13 cellular contexts compared by ENCODE assay signal in genomic region chr19:40692212-40692551, GRCh38. TPM values are rescaled to one million over a fixed set of nuclear protein-coding genes. Genes with fewer than 3 reads are reported as not detected.
DNase-seq lines count a peak whose midpoint lies in the region; ATAC-seq and TF ChIP-seq lines count a peak whose summit lies in the region.
"Had no signal": no experiment of that assay in that cellular context is flagged by ENCODE, and none has a peak within 500 bp of the region (broad histone marks: within the 10 kb centered on the region; RNA-seq: fewer than 3 reads in every experiment).

No MANE protein-coding gene starts in this region.

- intact Hi-C loops in activated T-helper 1 cell treated with anti-CD3 and anti-CD28 coated beads, Interleukin-12 subunit alpha, Interleukin-12 subunit beta, Interleukin-2, Interleukin-4 antibody, amounts not matched to agents 30 ng/mL and 10 ng/mL and 1 ng/mL, durations not matched to agents 14 hours and 24 hours and 36 hours (cut with micrococcal nuclease) = no loop called here
- intact Hi-C loops in transverse colon (cut with DNase I; ENCODE audit: low total_unique reads) = no loop called here

- H2BK120ac ChIP-seq in mesendoderm (ENCODE audit: low read depth, low read length) = no peak overlapping the region

- in situ Hi-C loops in transverse colon (cut with MboI; ENCODE audit: low pct_ligation_motif_present in 1 of 4, low pct_unique_long_range_greater_than_20kb in 1 of 4, low sequenced_read_pairs in 3 of 4) = no loop called here
- in situ Hi-C loops in brain microvascular endothelial cell (cut with HindIII; ENCODE audit: low pct_ligation_motif_present, low sequenced_read_pairs) = no loop called here

- no peaks in the 10 kb centered on the region for H3K27me3 Mint-ChIP-seq in activated T-cell treated with anti-CD3 and anti-CD28 coated beads, Interleukin-2, amount 50 U/mL, for 72 hours (ENCODE audit: low read depth)
- no peaks in the 10 kb centered on the region for H3K27me3 Mint-ChIP-seq in activated T-cell treated with anti-CD3 and anti-CD28 coated beads, Interleukin-2, amount 50 U/mL, for 4 hours (ENCODE audit: low read depth)
- H3K27me3 Mint-ChIP-seq in activated T-helper 1 cell treated with anti-CD3 and anti-CD28 coated beads, Interleukin-12 subunit alpha, Interleukin-12 subunit beta, Interleukin-2, Interleukin-4 antibody, amounts not matched to agents 30 ng/mL and 10 ng/mL and 1 ng/mL, durations not matched to agents 14 hours and 24 hours and 36 hours (ENCODE audit: insufficient read depth) = no peaks in the 10 kb centered on the region

- TF ChIP-seq EP300 in transverse colon (IDR thresholded peaks at IDR 0.05; ENCODE audit: low read depth) = no peak

- H2BK15ac ChIP-seq in mesendoderm (replicated peaks; ENCODE audit: low read depth) = no peak overlapping the region

- H3K9me3 Mint-ChIP-seq in activated T-cell treated with anti-CD3 and anti-CD28 coated beads, Interleukin-2, amount 50 U/mL, for 72 hours = no peaks in the 10 kb centered on the region
- no peaks in the 10 kb centered on the region for H3K9me3 Mint-ChIP-seq in activated T-cell treated with anti-CD3 and anti-CD28 coated beads, Interleukin-2, amount 50 U/mL, for 4 hours
- no peaks in the 10 kb centered on the region for H3K9me3 Mint-ChIP-seq in activated T-helper 1 cell treated with anti-CD3 and anti-CD28 coated beads, Interleukin-12 subunit alpha, Interleukin-12 subunit beta, Interleukin-2, Interleukin-4 antibody, amounts not matched to agents 30 ng/mL and 10 ng/mL and 1 ng/mL, durations not matched to agents 14 hours and 24 hours and 36 hours

- H3K9ac ChIP-seq in mesendoderm (ENCODE audit: low read length) = no peak overlapping the region

- TF ChIP-seq CTCF in transverse colon (IDR thresholded peaks at IDR 0.05) (no peak), brain microvascular endothelial cell (IDR thresholded peaks at IDR 0.05; ENCODE audit: low read depth, low read length, missing control alignments) (no peak)

- H3K27me3 ChIP-seq in mesendoderm (ENCODE audit: insufficient read depth, low read length, poor library complexity) (no peaks in the 10 kb centered on the region), transverse colon (no peaks in the 10 kb centered on the region), brain microvascular endothelial cell (replicated peaks) (no peaks in the 10 kb centered on the region)

- H3K79me1 ChIP-seq in mesendoderm (ENCODE audit: low read length) = peaks cover 18% of the 10 kb centered on the region

- peak overlapping the region; percentile 45 for H3K23ac ChIP-seq in mesendoderm (ENCODE audit: low read length)

- H2BK5ac ChIP-seq in mesendoderm (ENCODE audit: low read length) = no peak overlapping the region

- DNase-seq in activated T-cell treated with anti-CD3 and anti-CD28 coated beads, Interleukin-2, amount 50 U/mL, for 72 hours = no peak
- no peak for DNase-seq in activated T-cell treated with anti-CD3 and anti-CD28 coated beads, Interleukin-2, amount 50 U/mL, for 4 hours
- no peak for DNase-seq in activated T-helper 1 cell treated with anti-CD3 and anti-CD28 coated beads, Interleukin-12 subunit alpha, Interleukin-12 subunit beta, Interleukin-2, Interleukin-4 antibody, amounts not matched to agents 30 ng/mL and 10 ng/mL and 1 ng/mL, durations not matched to agents 14 hours and 24 hours and 36 hours (ENCODE audit: low spot score)
- DNase-seq in mesendoderm (no peak), transverse colon (no peak), brain microvascular endothelial cell (no peak)
- DNase-seq: amniotic stem cell; MM.1S; NCI-H2081; stimulated activated CD4-positive, alpha-beta T cell treated with anti-CD3 and anti-CD28 coated beads, Interleukin-1b, Interleukin-23, amount 100 ng/mL, for 48 hours had no signal

- H3K4me3 ChIP-seq in mesendoderm (ENCODE audit: low read length) (no peak overlapping the region), transverse colon (no peak overlapping the region), brain microvascular endothelial cell (ENCODE audit: low read depth, low read length) (no peak overlapping the region)

- peak overlapping the region; percentile 22 for H3K56ac ChIP-seq in mesendoderm (ENCODE audit: low read length)

- no peaks in the 10 kb centered on the region for H3K4me1 Mint-ChIP-seq in activated T-cell treated with anti-CD3 and anti-CD28 coated beads, Interleukin-2, amount 50 U/mL, for 72 hours (ENCODE audit: low read depth)
- peaks cover 4% of the 10 kb centered on the region for H3K4me1 Mint-ChIP-seq in activated T-cell treated with anti-CD3 and anti-CD28 coated beads, Interleukin-2, amount 50 U/mL, for 4 hours (ENCODE audit: low read depth)
- H3K4me1 Mint-ChIP-seq in activated T-helper 1 cell treated with anti-CD3 and anti-CD28 coated beads, Interleukin-12 subunit alpha, Interleukin-12 subunit beta, Interleukin-2, Interleukin-4 antibody, amounts not matched to agents 30 ng/mL and 10 ng/mL and 1 ng/mL, durations not matched to agents 14 hours and 24 hours and 36 hours (ENCODE audit: low read depth) = no peaks in the 10 kb centered on the region

- H3K4me3 Mint-ChIP-seq in activated T-cell treated with anti-CD3 and anti-CD28 coated beads, Interleukin-2, amount 50 U/mL, for 72 hours = peak overlapping the region; percentile 8 to 13
- H3K4me3 Mint-ChIP-seq in activated T-cell treated with anti-CD3 and anti-CD28 coated beads, Interleukin-2, amount 50 U/mL, for 4 hours = no peak overlapping the region
- H3K4me3 Mint-ChIP-seq in activated T-helper 1 cell treated with anti-CD3 and anti-CD28 coated beads, Interleukin-12 subunit alpha, Interleukin-12 subunit beta, Interleukin-2, Interleukin-4 antibody, amounts not matched to agents 30 ng/mL and 10 ng/mL and 1 ng/mL, durations not matched to agents 14 hours and 24 hours and 36 hours = no peak overlapping the region

- H3K4ac ChIP-seq in mesendoderm (ENCODE audit: low read depth, low read length) = no peak overlapping the region

- no peak overlapping the region for H3K4me2 ChIP-seq in mesendoderm (ENCODE audit: low read length)

- no peak overlapping the region for H2AK5ac ChIP-seq in mesendoderm (ENCODE audit: low read length)

- H4K5ac ChIP-seq in mesendoderm (ENCODE audit: low read length) = no peak overlapping the region

- H3K27ac ChIP-seq in mesendoderm (ENCODE audit: low read depth, low read length) (no peak overlapping the region), transverse colon (peak overlapping the region in 3 of 4 donors; percentile 81 to 86 (median 85)), brain microvascular endothelial cell (no peak overlapping the region)

- WGBS in mesendoderm (ENCODE audit: extremely low coverage, insufficient coverage, low lambda C conversion rate) = no CpG with 5 or more reads among the region's 14 CpGs
- WGBS in transverse colon (ENCODE audit: low coverage in 1 of 2), 2 donors = 89% methylated on average over 10 of the region's 14 CpGs; no CpG with 5 or more reads in 1 of the 2 donors

- no peaks in the 10 kb centered on the region for H3K9me3 ChIP-seq in transverse colon

- H3K27ac Mint-ChIP-seq in activated T-cell treated with anti-CD3 and anti-CD28 coated beads, Interleukin-2, amount 50 U/mL, for 72 hours = no peak overlapping the region
- peak overlapping the region; percentile 63 for H3K27ac Mint-ChIP-seq in activated T-helper 1 cell treated with anti-CD3 and anti-CD28 coated beads, Interleukin-12 subunit alpha, Interleukin-12 subunit beta, Interleukin-2, Interleukin-4 antibody, amounts not matched to agents 30 ng/mL and 10 ng/mL and 1 ng/mL, durations not matched to agents 14 hours and 24 hours and 36 hours

- no peak overlapping the region for H4K8ac ChIP-seq in mesendoderm (ENCODE audit: low read depth, low read length)

- H3K36me3 ChIP-seq in mesendoderm (ENCODE audit: control insufficient read depth, insufficient read depth, low read length) (no peaks in the 10 kb centered on the region), transverse colon (peaks cover 0 to 12% (median 0%) of the 10 kb centered on the region in 4 donors), brain microvascular endothelial cell (replicated peaks) (no peaks in the 10 kb centered on the region)

- H3K4me1 ChIP-seq in mesendoderm (ENCODE audit: control insufficient read depth, low read depth, low read length) (peaks cover 1% of the 10 kb centered on the region), transverse colon (peaks cover 13 to 24% (median 18%) of the 10 kb centered on the region in 4 donors)

- H3K79me2 ChIP-seq in mesendoderm (ENCODE audit: control insufficient read depth, insufficient read depth, low read length) = peaks cover 12% of the 10 kb centered on the region

- TF ChIP-seq POLR2A in transverse colon (IDR thresholded peaks at IDR 0.05) = no peak

- H3K18ac ChIP-seq in mesendoderm (ENCODE audit: low read length) = no peak overlapping the region

- H3K36me3 Mint-ChIP-seq in activated T-cell treated with anti-CD3 and anti-CD28 coated beads, Interleukin-2, amount 50 U/mL, for 72 hours (ENCODE audit: insufficient read depth in 2 of 2) = peaks cover 2% of the 10 kb centered on the region in 2 donors
- no peaks in the 10 kb centered on the region for H3K36me3 Mint-ChIP-seq in activated T-cell treated with anti-CD3 and anti-CD28 coated beads, Interleukin-2, amount 50 U/mL, for 4 hours (ENCODE audit: insufficient read depth)
- peaks cover 6% of the 10 kb centered on the region for H3K36me3 Mint-ChIP-seq in activated T-helper 1 cell treated with anti-CD3 and anti-CD28 coated beads, Interleukin-12 subunit alpha, Interleukin-12 subunit beta, Interleukin-2, Interleukin-4 antibody, amounts not matched to agents 30 ng/mL and 10 ng/mL and 1 ng/mL, durations not matched to agents 14 hours and 24 hours and 36 hours (ENCODE audit: low read depth)

- ATAC-seq in activated T-cell treated with anti-CD3 and anti-CD28 coated beads, Interleukin-2, amount 50 U/mL, for 72 hours (replicated peaks in 1 of 2) = no peak
- ATAC-seq in activated T-cell treated with anti-CD3 and anti-CD28 coated beads, Interleukin-2, amount 50 U/mL, for 4 hours = no peak
- ATAC-seq in HG03135 (IDR thresholded peaks at IDR 0.05; ENCODE audit: unreplicated experiment) (no peak), HG03097 (IDR thresholded peaks at IDR 0.05; ENCODE audit: low FRiP score, unreplicated experiment) (no peak)
- ATAC-seq: Panc1 had no signal

RNA-seq across cellular contexts. Expression of gene NUMBL, which starts 1.7 kb away (rescaled TPM):
- total RNA-seq in activated T-cell treated with anti-CD3 and anti-CD28 coated beads, Interleukin-2, amount 50 U/mL, for 72 hours = 10 to 100 TPM; 16.1 to 18.6 TPM
- 10 to 100 TPM; 13.8 to 17.1 (median 16.7) TPM for total RNA-seq in activated T-cell treated with anti-CD3 and anti-CD28 coated beads, Interleukin-2, amount 50 U/mL, for 4 hours
- total RNA-seq in activated T-helper 1 cell treated with anti-CD3 and anti-CD28 coated beads, Interleukin-12 subunit alpha, Interleukin-12 subunit beta, Interleukin-2, Interleukin-4 antibody, amounts not matched to agents 30 ng/mL and 10 ng/mL and 1 ng/mL, durations not matched to agents 14 hours and 24 hours and 36 hours = 18.1 and 20.6 TPM in 2 replicates
- 11.9 TPM for polyA plus RNA-seq in mesendoderm (2013, experiment 1 of 2)
- 11.9 TPM for polyA plus RNA-seq in mesendoderm (2013, experiment 2 of 2)
- total RNA-seq in transverse colon = 10 to 100 TPM in 3 of 4 donors, 1 to 10 TPM in 1; 9.0 to 44.9 (median 20.4) TPM

RNA-seq across cellular contexts. Expression of gene COQ8B, which starts 24.5 kb away (rescaled TPM):
- total RNA-seq in activated T-cell treated with anti-CD3 and anti-CD28 coated beads, Interleukin-2, amount 50 U/mL, for 72 hours = 10 to 100 TPM; 45.4 to 58.6 TPM
- total RNA-seq in activated T-cell treated with anti-CD3 and anti-CD28 coated beads, Interleukin-2, amount 50 U/mL, for 4 hours = 10 to 100 TPM; 18.7 to 21.3 (median 18.9) TPM
- total RNA-seq in activated T-helper 1 cell treated with anti-CD3 and anti-CD28 coated beads, Interleukin-12 subunit alpha, Interleukin-12 subunit beta, Interleukin-2, Interleukin-4 antibody, amounts not matched to agents 30 ng/mL and 10 ng/mL and 1 ng/mL, durations not matched to agents 14 hours and 24 hours and 36 hours = 38.4 and 41.6 TPM in 2 replicates
- polyA plus RNA-seq in mesendoderm (2013, experiment 1 of 2) = 10.3 TPM
- 11.1 TPM for polyA plus RNA-seq in mesendoderm (2013, experiment 2 of 2)
- 10 to 100 TPM; 15.3 to 41.2 (median 36.5) TPM for total RNA-seq in transverse colon

RNA-seq across cellular contexts. Expression of gene ITPKC, which starts 24.7 kb away (rescaled TPM):
- total RNA-seq in activated T-cell treated with anti-CD3 and anti-CD28 coated beads, Interleukin-2, amount 50 U/mL, for 72 hours = 10 to 100 TPM; 14.4 to 15.1 TPM
- 1 to 10 TPM; 6.9 to 8.2 (median 8.2) TPM for total RNA-seq in activated T-cell treated with anti-CD3 and anti-CD28 coated beads, Interleukin-2, amount 50 U/mL, for 4 hours
- 8.7 and 9.9 TPM in 2 replicates for total RNA-seq in activated T-helper 1 cell treated with anti-CD3 and anti-CD28 coated beads, Interleukin-12 subunit alpha, Interleukin-12 subunit beta, Interleukin-2, Interleukin-4 antibody, amounts not matched to agents 30 ng/mL and 10 ng/mL and 1 ng/mL, durations not matched to agents 14 hours and 24 hours and 36 hours
- 4.8 TPM for polyA plus RNA-seq in mesendoderm (2013, experiment 1 of 2)
- 4.6 TPM for polyA plus RNA-seq in mesendoderm (2013, experiment 2 of 2)
- 10 to 100 TPM; 14.7 to 56.1 (median 33.8) TPM for total RNA-seq in transverse colon

RNA-seq across cellular contexts. Expression of gene ACTMAP, which starts 58.1 kb away (rescaled TPM):
- 10 to 100 TPM; 32.8 to 45.1 TPM for total RNA-seq in activated T-cell treated with anti-CD3 and anti-CD28 coated beads, Interleukin-2, amount 50 U/mL, for 72 hours
- total RNA-seq in activated T-cell treated with anti-CD3 and anti-CD28 coated beads, Interleukin-2, amount 50 U/mL, for 4 hours = 10 to 100 TPM in 1 of 3 donors, 1 to 10 TPM in 2; 7.4 to 11.4 (median 7.7) TPM
- total RNA-seq in activated T-helper 1 cell treated with anti-CD3 and anti-CD28 coated beads, Interleukin-12 subunit alpha, Interleukin-12 subunit beta, Interleukin-2, Interleukin-4 antibody, amounts not matched to agents 30 ng/mL and 10 ng/mL and 1 ng/mL, durations not matched to agents 14 hours and 24 hours and 36 hours = 9.5 and 10.0 TPM in 2 replicates
- 8.2 TPM for polyA plus RNA-seq in mesendoderm (2013, experiment 1 of 2)
- polyA plus RNA-seq in mesendoderm (2013, experiment 2 of 2) = 9.2 TPM
- 10 to 100 TPM in 2 of 4 donors, 1 to 10 TPM in 2; 8.3 to 29.1 (median 12.1) TPM for total RNA-seq in transverse colon

RNA-seq across cellular contexts. Expression of gene SNRPA, which starts 58.8 kb away (rescaled TPM):
- total RNA-seq in activated T-cell treated with anti-CD3 and anti-CD28 coated beads, Interleukin-2, amount 50 U/mL, for 72 hours = 100 to 1,000 TPM; 201 to 290 TPM
- 100 to 1,000 TPM; 213 to 234 (median 219) TPM for total RNA-seq in activated T-cell treated with anti-CD3 and anti-CD28 coated beads, Interleukin-2, amount 50 U/mL, for 4 hours
- total RNA-seq in activated T-helper 1 cell treated with anti-CD3 and anti-CD28 coated beads, Interleukin-12 subunit alpha, Interleukin-12 subunit beta, Interleukin-2, Interleukin-4 antibody, amounts not matched to agents 30 ng/mL and 10 ng/mL and 1 ng/mL, durations not matched to agents 14 hours and 24 hours and 36 hours = 243 and 245 TPM in 2 replicates
- polyA plus RNA-seq in mesendoderm (2013, experiment 1 of 2) = 226 TPM
- polyA plus RNA-seq in mesendoderm (2013, experiment 2 of 2) = 225 TPM
- total RNA-seq in transverse colon = 10 to 100 TPM; 45.1 to 85.3 (median 65.6) TPM

Comparison
In these comparisons a context has a peak if more than half of its experiments do, and no peak if none do; other contexts are left out.
1. H3K4me3 Mint-ChIP-seq: peak in activated T-cell treated with anti-CD3 and anti-CD28 coated beads, Interleukin-2, amount 50 U/mL, for 72 hours (2 of 2); none in activated T-cell treated with anti-CD3 and anti-CD28 coated beads, Interleukin-2, amount 50 U/mL, for 4 hours (single experiment) and activated T-helper 1 cell treated with anti-CD3 and anti-CD28 coated beads, Interleukin-12 subunit alpha, Interleukin-12 subunit beta, Interleukin-2, Interleukin-4 antibody, amounts not matched to agents 30 ng/mL and 10 ng/mL and 1 ng/mL, durations not matched to agents 14 hours and 24 hours and 36 hours (single experiment).
2. H3K27ac ChIP-seq: peak in transverse colon (3 of 4); none in mesendoderm (single experiment) and brain microvascular endothelial cell (single experiment).